10 cellular contexts compared by ENCODE assay signal in genomic region chr11:102546923-102547471, GRCh38. TPM values are rescaled to one million over a fixed set of nuclear protein-coding genes. Genes with fewer than 3 reads are reported as not detected.
A peak's percentile ranks its signal among the peaks of the same experiment; 100 is the strongest.
DNase-seq lines count a peak whose midpoint lies in the region; ATAC-seq, FAIRE-seq and TF ChIP-seq lines count a peak whose summit lies in the region.
"Had no signal": no experiment of that assay in that cellular context is flagged by ENCODE, and none has a peak within 500 bp of the region (broad histone marks: within the 10 kb centered on the region; RNA-seq: fewer than 3 reads in every experiment).

No MANE protein-coding gene starts in this region.

- no peak overlapping the region for H3K4me3 Mint-ChIP-seq in activated CD8-positive, alpha-beta T cell treated with anti-CD3 and anti-CD28 coated beads for 36 hours
- H3K4me3 Mint-ChIP-seq in activated CD8-positive, alpha-beta T cell treated with anti-CD3 and anti-CD28 coated beads, Interleukin-2, amount 10 ng/mL, durations not matched to agents 7 days and 5 days, result no peak overlapping the region
- H3K4me3 Mint-ChIP-seq in stimulated activated naive B cell treated with anti-CD40 and anti-IgM and Interleukin-4, amounts not matched to agents 10 μg/mL and 1 μg/mL and 100 μg/mL, for 72 hours, result peak overlapping the region in 1 of 2 donors; percentile 56

- no peaks in the 10 kb centered on the region for H3K27me3 Mint-ChIP-seq in activated CD8-positive, alpha-beta T cell treated with anti-CD3 and anti-CD28 coated beads for 36 hours
- no peaks in the 10 kb centered on the region for H3K27me3 Mint-ChIP-seq in activated CD8-positive, alpha-beta T cell treated with anti-CD3 and anti-CD28 coated beads, Interleukin-2, amount 10 ng/mL, durations not matched to agents 7 days and 5 days (ENCODE audit: low read depth)
- no peaks in the 10 kb centered on the region for H3K27me3 Mint-ChIP-seq in stimulated activated naive B cell treated with anti-CD40 and anti-IgM and Interleukin-4, amounts not matched to agents 10 μg/mL and 1 μg/mL and 100 μg/mL, for 72 hours

- no peak for TF ChIP-seq CTCF in activated CD8-positive, alpha-beta T cell treated with anti-CD3 and anti-CD28 coated beads for 36 hours (IDR thresholded peaks at IDR 0.05)
- TF ChIP-seq CTCF in D721Med (IDR thresholded peaks at IDR 0.05; ENCODE audit: insufficient read depth, missing control alignments), result no peak

- no peak for FAIRE-seq in D721Med (lab: Jason Lieb, UNC)
- FAIRE-seq: islet of Langerhans had no signal

- H3K4me1 Mint-ChIP-seq in activated CD8-positive, alpha-beta T cell treated with anti-CD3 and anti-CD28 coated beads for 36 hours (ENCODE audit: low read depth), result peaks cover 2% of the 10 kb centered on the region
- H3K4me1 Mint-ChIP-seq in activated CD8-positive, alpha-beta T cell treated with anti-CD3 and anti-CD28 coated beads, Interleukin-2, amount 10 ng/mL, durations not matched to agents 7 days and 5 days (ENCODE audit: low read depth), result peaks cover 5% of the 10 kb centered on the region
- peaks cover 61 to 79% of the 10 kb centered on the region in 2 donors for H3K4me1 Mint-ChIP-seq in stimulated activated naive B cell treated with anti-CD40 and anti-IgM and Interleukin-4, amounts not matched to agents 10 μg/mL and 1 μg/mL and 100 μg/mL, for 72 hours

- no peaks in the 10 kb centered on the region for H3K36me3 Mint-ChIP-seq in activated CD8-positive, alpha-beta T cell treated with anti-CD3 and anti-CD28 coated beads for 36 hours (ENCODE audit: low read depth)
- H3K36me3 Mint-ChIP-seq in activated CD8-positive, alpha-beta T cell treated with anti-CD3 and anti-CD28 coated beads, Interleukin-2, amount 10 ng/mL, durations not matched to agents 7 days and 5 days (ENCODE audit: low read depth), result no peaks in the 10 kb centered on the region
- H3K36me3 Mint-ChIP-seq in stimulated activated naive B cell treated with anti-CD40 and anti-IgM and Interleukin-4, amounts not matched to agents 10 μg/mL and 1 μg/mL and 100 μg/mL, for 72 hours, result peaks cover 0 to 6% of the 10 kb centered on the region in 2 donors

- CTCF ChIA-PET in activated CD8-positive, alpha-beta T cell treated with anti-CD3 and anti-CD28 coated beads for 36 hours (lab: Charles Lee), result interaction anchor here (1.2 kb wide), 2 partner anchors 13 to 67 kb away, joined by 3 to 5 read pairs; no protein-coding TSS in a partner anchor
- CTCF ChIA-PET in activated CD8-positive, alpha-beta T cell treated with anti-CD3 and anti-CD28 coated beads, Interleukin-2, amount 10 ng/mL, durations not matched to agents 7 days and 5 days (lab: Charles Lee), result interaction anchor here (0.9 to 1.8 kb wide), 4 partner anchors 9 to 66 kb away, joined by 3 to 7 read pairs (median 3); no protein-coding TSS in a partner anchor

- H3K27ac Mint-ChIP-seq in activated CD8-positive, alpha-beta T cell treated with anti-CD3 and anti-CD28 coated beads for 36 hours, result no peak overlapping the region
- no peak overlapping the region for H3K27ac Mint-ChIP-seq in activated CD8-positive, alpha-beta T cell treated with anti-CD3 and anti-CD28 coated beads, Interleukin-2, amount 10 ng/mL, durations not matched to agents 7 days and 5 days
- peak overlapping the region; percentile 97 for H3K27ac Mint-ChIP-seq in stimulated activated naive B cell treated with anti-CD40 and anti-IgM and Interleukin-4, amounts not matched to agents 10 μg/mL and 1 μg/mL and 100 μg/mL, for 72 hours

- no peaks in the 10 kb centered on the region for H3K9me3 Mint-ChIP-seq in activated CD8-positive, alpha-beta T cell treated with anti-CD3 and anti-CD28 coated beads for 36 hours
- H3K9me3 Mint-ChIP-seq in activated CD8-positive, alpha-beta T cell treated with anti-CD3 and anti-CD28 coated beads, Interleukin-2, amount 10 ng/mL, durations not matched to agents 7 days and 5 days (ENCODE audit: insufficient read depth), result no peaks in the 10 kb centered on the region
- H3K9me3 Mint-ChIP-seq in stimulated activated naive B cell treated with anti-CD40 and anti-IgM and Interleukin-4, amounts not matched to agents 10 μg/mL and 1 μg/mL and 100 μg/mL, for 72 hours, result peaks cover 0 to 5% of the 10 kb centered on the region in 2 donors

- intact Hi-C loops in activated CD8-positive, alpha-beta T cell treated with anti-CD3 and anti-CD28 coated beads for 36 hours (cut with micrococcal nuclease), result no loop called here

- POLR2A ChIA-PET in activated CD8-positive, alpha-beta T cell treated with anti-CD3 and anti-CD28 coated beads for 36 hours (lab: Charles Lee), result no interaction called here
- POLR2A ChIA-PET in activated CD8-positive, alpha-beta T cell treated with anti-CD3 and anti-CD28 coated beads, Interleukin-2, amount 10 ng/mL, durations not matched to agents 7 days and 5 days (lab: Charles Lee), result no interaction called here

- peak; percentile 24 for DNase-seq in activated CD8-positive, alpha-beta T cell treated with anti-CD3 and anti-CD28 coated beads for 36 hours
- no peak for DNase-seq in activated CD8-positive, alpha-beta T cell treated with anti-CD3 and anti-CD28 coated beads, Interleukin-2, amount 10 ng/mL, durations not matched to agents 7 days and 5 days
- peak; percentile 98 for DNase-seq in MV-4-11 (lab: John Stamatoyannopoulos, UW)
- DNase-seq in stimulated activated naive B cell treated with anti-CD40 and anti-IgM and Interleukin-4, amounts not matched to agents 10 μg/mL and 1 μg/mL and 100 μg/mL, for 72 hours, result peak; percentile 91
- no peak for DNase-seq in D721Med (ENCODE audit: insufficient read length, low spot score)
- DNase-seq in NCI-H187 treated with DMSO at 0.1 percent for 48 hours (lab: John Stamatoyannopoulos, UW), result no peak
- DNase-seq in NCI-H146 (lab: John Stamatoyannopoulos, UW), result no peak

- peak; percentile 20 for ATAC-seq in activated CD8-positive, alpha-beta T cell treated with anti-CD3 and anti-CD28 coated beads for 36 hours
- ATAC-seq in activated CD8-positive, alpha-beta T cell treated with anti-CD3 and anti-CD28 coated beads, Interleukin-2, amount 10 ng/mL, durations not matched to agents 7 days and 5 days, result no peak
- peak; percentile 75 for ATAC-seq in HG02885 (IDR thresholded peaks at IDR 0.05; ENCODE audit: poor library complexity, unreplicated experiment)
- ATAC-seq in stimulated activated naive B cell treated with anti-CD40 and anti-IgM and Interleukin-4, amounts not matched to agents 10 μg/mL and 1 μg/mL and 100 μg/mL, for 72 hours (replicated peaks), result peak; percentile 82 to 87

RNA-seq across cellular contexts. Expression of gene MMP7, which starts 16.4 kb away (rescaled TPM):
- total RNA-seq in activated CD8-positive, alpha-beta T cell treated with anti-CD3 and anti-CD28 coated beads for 36 hours, result not detected
- total RNA-seq in activated CD8-positive, alpha-beta T cell treated with anti-CD3 and anti-CD28 coated beads, Interleukin-2, amount 10 ng/mL, durations not matched to agents 7 days and 5 days, result not detected
- total RNA-seq: cardiac muscle cell had no signal

Comparison
In these comparisons a context has a peak if more than half of its experiments do, and no peak if none do; other contexts are left out.
1. DNase-seq: peak in activated CD8-positive, alpha-beta T cell treated with anti-CD3 and anti-CD28 coated beads for 36 hours (single experiment), MV-4-11 (single experiment) and stimulated activated naive B cell treated with anti-CD40 and anti-IgM and Interleukin-4, amounts not matched to agents 10 μg/mL and 1 μg/mL and 100 μg/mL, for 72 hours (single experiment); none in activated CD8-positive, alpha-beta T cell treated with anti-CD3 and anti-CD28 coated beads, Interleukin-2, amount 10 ng/mL, durations not matched to agents 7 days and 5 days (single experiment), D721Med (single experiment), NCI-H187 treated with DMSO at 0.1 percent for 48 hours (single experiment) and NCI-H146 (single experiment).